ENCODE assay signal across 1 cellular context in the genomic region with DNA sequence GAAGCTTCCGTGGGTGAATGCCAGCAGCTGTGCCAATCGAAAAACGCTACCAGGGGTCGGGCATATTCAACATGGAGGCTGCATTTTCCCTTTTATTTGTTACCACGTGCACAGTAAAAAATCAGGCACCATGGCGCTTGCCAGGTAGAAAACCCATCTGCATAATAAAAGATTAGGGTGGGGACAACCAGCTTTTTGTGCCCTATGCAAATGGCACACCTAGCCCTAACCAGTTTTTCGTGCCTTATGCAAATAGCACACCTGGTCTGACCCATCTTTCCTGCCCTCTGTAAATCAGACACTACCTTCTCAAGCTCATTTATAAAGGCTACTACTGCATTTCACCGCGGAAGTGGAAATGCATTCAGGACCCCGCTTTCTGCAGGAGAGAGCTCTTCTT.
TF ChIP-seq lines count a peak whose summit lies in the region.

No MANE protein-coding gene starts in this region.

TF ChIP-seq in H1, 55 proteins besides CTCF, POLR2A, EP300 and RAD21:
- TF ChIP-seq TAF1 (IDR thresholded peaks at IDR 0.05; ENCODE audit: low read depth, low read length), result peak; percentile 53
- 0 out of 4 replicates have a peak, but pooled peaks of 1 of the 2 experiments have one; percentile 33 for TF ChIP-seq HDAC2 (IDR thresholded peaks at IDR 0.05; ENCODE audit: borderline replicate concordance in 1 of 2, low read depth in 2 of 2, low read length in 2 of 2)
- no peak for TF ChIP-seq JUND (IDR thresholded peaks at IDR 0.05; ENCODE audit: low read length)
- peak; percentile 69 for TF ChIP-seq TBP (IDR thresholded peaks at IDR 0.05; ENCODE audit: low read depth, low read length)
- 0 out of 2 replicates have a peak, but pooled peaks have one; percentile 35 for TF ChIP-seq TEAD4 (IDR thresholded peaks at IDR 0.05; ENCODE audit: low read depth, low read length)
- 0 out of 2 replicates have a peak, but pooled peaks have one; percentile 73 for TF ChIP-seq RBBP5 (IDR thresholded peaks at IDR 0.05; ENCODE audit: borderline replicate concordance, low read depth, low read length)
- TF ChIP-seq, protein P1, sequence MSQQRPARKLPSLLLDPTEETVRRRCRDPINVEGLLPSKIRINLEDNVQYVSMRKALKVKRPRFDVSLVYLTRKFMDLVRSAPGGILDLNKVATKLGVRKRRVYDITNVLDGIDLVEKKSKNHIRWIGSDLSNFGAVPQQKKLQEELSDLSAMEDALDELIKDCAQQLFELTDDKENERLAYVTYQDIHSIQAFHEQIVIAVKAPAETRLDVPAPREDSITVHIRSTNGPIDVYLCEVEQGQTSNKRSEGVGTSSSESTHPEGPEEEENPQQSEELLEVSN (IDR thresholded peaks at IDR 0.05), result peak; percentile 74
- TF ChIP-seq, protein P2, sequence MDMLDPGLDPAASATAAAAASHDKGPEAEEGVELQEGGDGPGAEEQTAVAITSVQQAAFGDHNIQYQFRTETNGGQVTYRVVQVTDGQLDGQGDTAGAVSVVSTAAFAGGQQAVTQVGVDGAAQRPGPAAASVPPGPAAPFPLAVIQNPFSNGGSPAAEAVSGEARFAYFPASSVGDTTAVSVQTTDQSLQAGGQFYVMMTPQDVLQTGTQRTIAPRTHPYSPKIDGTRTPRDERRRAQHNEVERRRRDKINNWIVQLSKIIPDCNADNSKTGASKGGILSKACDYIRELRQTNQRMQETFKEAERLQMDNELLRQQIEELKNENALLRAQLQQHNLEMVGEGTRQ (IDR thresholded peaks at IDR 0.05; ENCODE audit: low read length), result peak; percentile 25; the same call in 1 of the 2 replicates
- TF ChIP-seq POU5F1 (IDR thresholded peaks at IDR 0.05; ENCODE audit: low read depth, low read length), result peak; percentile 86; the same call in 1 of the 2 replicates
- TF ChIP-seq POLR2AphosphoS5 (IDR thresholded peaks at IDR 0.05; ENCODE audit: low read depth, low read length), result peak; percentile 43; the same call in 1 of the 2 replicates
- no peak for TF ChIP-seq SIX5 (IDR thresholded peaks at IDR 0.05; ENCODE audit: low read depth, low read length)
- no peak for TF ChIP-seq SAP30 (IDR thresholded peaks at IDR 0.05; ENCODE audit: insufficient read depth, insufficient replicate concordance, low read length)
- no peak for TF ChIP-seq NRF1 (IDR thresholded peaks at IDR 0.05; ENCODE audit: low read depth, low read length)
- peak; percentile 39 for TF ChIP-seq NANOG (IDR thresholded peaks at IDR 0.05; ENCODE audit: insufficient read depth, low read depth, low read length, poor library complexity, severe bottlenecking)
- TF ChIP-seq TCF12 (IDR thresholded peaks at IDR 0.05; ENCODE audit: low read depth, low read length), result peak; percentile 96
- TF ChIP-seq, protein P3, sequence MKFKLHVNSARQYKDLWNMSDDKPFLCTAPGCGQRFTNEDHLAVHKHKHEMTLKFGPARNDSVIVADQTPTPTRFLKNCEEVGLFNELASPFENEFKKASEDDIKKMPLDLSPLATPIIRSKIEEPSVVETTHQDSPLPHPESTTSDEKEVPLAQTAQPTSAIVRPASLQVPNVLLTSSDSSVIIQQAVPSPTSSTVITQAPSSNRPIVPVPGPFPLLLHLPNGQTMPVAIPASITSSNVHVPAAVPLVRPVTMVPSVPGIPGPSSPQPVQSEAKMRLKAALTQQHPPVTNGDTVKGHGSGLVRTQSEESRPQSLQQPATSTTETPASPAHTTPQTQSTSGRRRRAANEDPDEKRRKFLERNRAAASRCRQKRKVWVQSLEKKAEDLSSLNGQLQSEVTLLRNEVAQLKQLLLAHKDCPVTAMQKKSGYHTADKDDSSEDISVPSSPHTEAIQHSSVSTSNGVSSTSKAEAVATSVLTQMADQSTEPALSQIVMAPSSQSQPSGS (IDR thresholded peaks at IDR 0.05; ENCODE audit: low read length), result peak; percentile 57; the same call in 1 of the 2 replicates
- TF ChIP-seq KDM1A (IDR thresholded peaks at IDR 0.05; ENCODE audit: borderline replicate concordance, low read length), result no peak
- TF ChIP-seq KDM5A (IDR thresholded peaks at IDR 0.05; ENCODE audit: low read length), result no peak
- TF ChIP-seq YY1 (IDR thresholded peaks at IDR 0.05; ENCODE audit: low read depth, low read length), result peak; percentile 93
- no peak for TF ChIP-seq CHD1 (IDR thresholded peaks at IDR 0.05; ENCODE audit: low read depth, low read length)
- peak; percentile 81; the same call in 1 of the 2 replicates for TF ChIP-seq SP1 (IDR thresholded peaks at IDR 0.05; ENCODE audit: low read depth, low read length)
- TF ChIP-seq ASH2L (IDR thresholded peaks at IDR 0.05; ENCODE audit: low read length), result peak; percentile 91
- TF ChIP-seq, protein P4, sequence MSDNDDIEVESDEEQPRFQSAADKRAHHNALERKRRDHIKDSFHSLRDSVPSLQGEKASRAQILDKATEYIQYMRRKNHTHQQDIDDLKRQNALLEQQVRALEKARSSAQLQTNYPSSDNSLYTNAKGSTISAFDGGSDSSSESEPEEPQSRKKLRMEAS (IDR thresholded peaks at IDR 0.05), result peak; percentile 92
